In the genomic region with DNA sequence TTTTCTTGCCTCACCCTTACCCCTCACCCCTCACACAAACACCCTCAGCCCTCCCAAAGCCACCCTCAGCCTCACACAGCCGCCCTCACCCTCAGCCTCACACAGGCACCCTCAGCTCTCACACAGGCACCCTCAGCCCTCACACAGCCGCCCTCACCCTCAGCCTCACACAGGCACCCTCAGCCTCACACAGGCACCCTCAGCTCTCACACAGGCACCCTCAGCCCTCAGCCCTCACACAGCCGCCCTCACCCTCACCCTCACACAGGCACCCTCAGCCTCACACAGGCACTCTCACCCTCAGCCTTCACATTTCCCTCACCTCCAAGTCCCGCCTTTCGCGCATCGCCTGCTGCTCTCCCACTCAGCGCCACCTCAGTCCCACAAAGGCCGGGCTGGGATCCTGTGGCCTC, we compare ENCODE assay signal across 6 cellular contexts. TPM values are rescaled to one million over a fixed set of nuclear protein-coding genes. Genes with fewer than 3 reads are reported as not detected.
DNase-seq lines count a peak whose midpoint lies in the region; ATAC-seq and TF ChIP-seq lines count a peak whose summit lies in the region.

No MANE protein-coding gene starts in this region.

- H3K36me3 ChIP-seq in lower lobe of right lung, result no peaks in the 10 kb centered on the region

- DNase-seq in lower lobe of right lung (no peak), NCI-H1694 (lab: John Stamatoyannopoulos, UW) (no peak), foreskin melanocyte (no peak)
- no peak for DNase-seq in stimulated activated CD4-positive, alpha-beta T cell treated with anti-CD3 and anti-CD28 coated beads, Interleukin-2, amount 100 ng/mL, for 48 hours

- ATAC-seq in lower lobe of right lung, result peak; percentile 33 to 39

- H3K9me3 ChIP-seq in lower lobe of right lung, result no peaks in the 10 kb centered on the region

- TF ChIP-seq CTCF in C4-2B (conservative IDR thresholded peaks at IDR 0.05), result no peak
- TF ChIP-seq CTCF in VCaP (conservative IDR thresholded peaks at IDR 0.05), result no peak
- no peak for TF ChIP-seq CTCF in lower lobe of right lung (IDR thresholded peaks at IDR 0.05)

- intact Hi-C loops in lower lobe of right lung (cut with DNase I), result no loop called here

- peak overlapping the region; percentile 80 for H3K27ac ChIP-seq in C4-2B
- H3K27ac ChIP-seq in VCaP, result peak overlapping the region; percentile 87
- peak overlapping the region; percentile 87 for H3K27ac ChIP-seq in lower lobe of right lung

- H3K27me3 ChIP-seq in lower lobe of right lung (ENCODE audit: low read depth), result no peaks in the 10 kb centered on the region

- peak overlapping the region; percentile 72 for H3K4me3 ChIP-seq in lower lobe of right lung

- peaks cover 23% of the 10 kb centered on the region for H3K4me1 ChIP-seq in lower lobe of right lung

RNA-seq across cellular contexts. Expression of gene ZSCAN22, which starts 0.3 kb away (rescaled TPM):
- total RNA-seq in lower lobe of right lung, result 3.6 TPM

RNA-seq across cellular contexts. Expression of gene ERVK3-1, which starts 21.3 kb away (rescaled TPM):
- 31.6 TPM for total RNA-seq in lower lobe of right lung

RNA-seq across cellular contexts. Expression of gene A1BG, which starts 26.8 kb away (rescaled TPM):
- total RNA-seq in lower lobe of right lung, result 14.0 TPM

RNA-seq across cellular contexts. Expression of gene ZNF497, which starts 36.0 kb away (rescaled TPM):
- total RNA-seq in lower lobe of right lung, result 2.5 TPM

RNA-seq across cellular contexts. Expression of gene ZNF8, which starts 47.8 kb away (rescaled TPM):
- total RNA-seq in lower lobe of right lung, result 5.4 TPM
